ENCODE assay signal across 19 cellular contexts in genomic region chr18:29161429-29161828, GRCh38.
"Had no signal": no experiment of that assay in that cellular context is flagged by ENCODE, and none has a peak within 500 bp of the region (broad histone marks: within the 10 kb centered on the region; RNA-seq: fewer than 3 reads in every experiment).

No MANE protein-coding gene starts in this region.

- H3K9me3 ChIP-seq: pancreas, stomach had no signal

- H3K27me3 Mint-ChIP-seq: activated CD4-positive, alpha-beta T cell treated with anti-CD3 and anti-CD28 coated beads for 36 hours; effector memory CD8-positive, alpha-beta T cell; memory B cell; naive thymus-derived CD4-positive, alpha-beta T cell; type B pancreatic cell had no signal

- H3K9me3 Mint-ChIP-seq: type B pancreatic cell had no signal

- H3K4me3 Mint-ChIP-seq: activated CD4-positive, alpha-beta T cell treated with anti-CD3 and anti-CD28 coated beads for 36 hours; effector memory CD8-positive, alpha-beta T cell; memory B cell; naive thymus-derived CD4-positive, alpha-beta T cell; stimulated activated effector memory CD8-positive, alpha-beta T cell treated with anti-CD3 and anti-CD28 coated beads, Interleukin-12 subunit alpha, Interleukin-12 subunit beta, amount 100 ng/mL, for 72 hours; type B pancreatic cell had no signal

- H3K4me3 ChIP-seq: cardiac muscle cell, pancreas, stomach had no signal

- DNase-seq: activated CD4-positive, alpha-beta T cell treated with anti-CD3 and anti-CD28 coated beads for 36 hours; activated CD4-positive, alpha-beta T cell treated with anti-CD3 and anti-CD28 coated beads, Interleukin-2, amount 50 U/mL, for 48 hours; activated gamma-delta T cell; amniotic stem cell; dermis blood vessel endothelial cell; effector memory CD8-positive, alpha-beta T cell; foreskin melanocyte; left ventricle myocardium superior; naive thymus-derived CD4-positive, alpha-beta T cell; pancreas; stimulated activated CD4-positive, alpha-beta T cell treated with anti-CD3 and anti-CD28 coated beads, Interleukin-4, amount 100 ng/mL, for 24 hours; stomach had no signal

- FAIRE-seq: pancreas, TTC549 had no signal

- ATAC-seq: activated CD4-positive, alpha-beta T cell treated with anti-CD3 and anti-CD28 coated beads for 36 hours; activated naive CD4-positive, alpha-beta T cell treated with anti-CD3 and anti-CD28 coated beads, Interleukin-2, amount 50 U/mL, for 72 hours; effector memory CD8-positive, alpha-beta T cell; left ventricle myocardium superior; naive thymus-derived CD4-positive, alpha-beta T cell; pancreas; sciatic nerve; stimulated activated effector memory CD8-positive, alpha-beta T cell treated with anti-CD3 and anti-CD28 coated beads, Interleukin-12 subunit alpha, Interleukin-12 subunit beta, amount 100 ng/mL, for 72 hours had no signal

- H3K36me3 ChIP-seq: cardiac muscle cell, pancreas, stomach had no signal

- H3K4me1 Mint-ChIP-seq: activated CD4-positive, alpha-beta T cell treated with anti-CD3 and anti-CD28 coated beads for 36 hours; memory B cell; naive thymus-derived CD4-positive, alpha-beta T cell; stimulated activated effector memory CD8-positive, alpha-beta T cell treated with anti-CD3 and anti-CD28 coated beads, Interleukin-12 subunit alpha, Interleukin-12 subunit beta, amount 100 ng/mL, for 72 hours had no signal

- H3K27ac ChIP-seq: cardiac muscle cell, pancreas, stomach had no signal

- H3K36me3 Mint-ChIP-seq: activated naive CD4-positive, alpha-beta T cell treated with anti-CD3 and anti-CD28 coated beads, Interleukin-2, amount 50 U/mL, for 72 hours; memory B cell; naive thymus-derived CD4-positive, alpha-beta T cell; stimulated activated effector memory CD8-positive, alpha-beta T cell treated with anti-CD3 and anti-CD28 coated beads, Interleukin-12 subunit alpha, Interleukin-12 subunit beta, amount 100 ng/mL, for 72 hours; type B pancreatic cell had no signal

- H3K27me3 ChIP-seq: cardiac muscle cell, pancreas, stomach had no signal

- H3K4me1 ChIP-seq: pancreas, stomach had no signal

- H3K27ac Mint-ChIP-seq: activated CD4-positive, alpha-beta T cell treated with anti-CD3 and anti-CD28 coated beads for 36 hours; activated naive CD4-positive, alpha-beta T cell treated with anti-CD3 and anti-CD28 coated beads, Interleukin-2, amount 50 U/mL, for 72 hours; effector memory CD8-positive, alpha-beta T cell; memory B cell; naive thymus-derived CD4-positive, alpha-beta T cell; stimulated activated effector memory CD8-positive, alpha-beta T cell treated with anti-CD3 and anti-CD28 coated beads, Interleukin-12 subunit alpha, Interleukin-12 subunit beta, amount 100 ng/mL, for 72 hours; type B pancreatic cell had no signal
